Comparison of ENCODE assay signal across 1 cellular context in the genomic region with DNA sequence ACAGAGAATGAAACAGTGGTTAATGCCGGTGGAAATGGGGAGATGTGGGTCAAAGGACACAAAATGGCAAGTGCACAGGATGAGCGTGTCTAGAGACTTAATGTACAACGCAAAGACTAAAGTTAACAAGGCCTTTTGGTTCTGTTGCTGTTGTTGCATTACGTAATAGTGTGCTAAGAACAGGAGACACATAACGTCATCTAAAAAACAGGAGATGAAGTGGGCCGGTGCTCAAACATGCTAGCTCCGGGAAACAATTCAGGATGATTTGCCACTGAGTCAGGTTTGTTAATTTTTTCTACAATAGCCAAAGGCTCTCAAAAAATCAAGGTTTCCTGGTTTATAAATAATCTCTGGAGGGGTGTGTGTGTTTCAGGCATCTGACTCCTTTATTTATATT.
TF ChIP-seq lines count a peak whose summit lies in the region.

No MANE protein-coding gene starts in this region.

TF ChIP-seq in HepG2, 621 proteins besides CTCF, POLR2A, EP300 and RAD21 (continued from another document and continues in another):
- no peak for TF ChIP-seq HHEX (CRISPR knock-in tag; IDR thresholded peaks at IDR 0.05)
- TF ChIP-seq ZNF24 (IDR thresholded peaks at IDR 0.05) = no peak
- TF ChIP-seq TBL1XR1 (IDR thresholded peaks at IDR 0.05; ENCODE audit: borderline replicate concordance, low read length, partially characterized antibody) = no peak
- TF ChIP-seq ERF (CRISPR knock-in tag; IDR thresholded peaks at IDR 0.05) = no peak
- no peak for TF ChIP-seq GTF3A (CRISPR knock-in tag; conservative IDR thresholded peaks at IDR 0.05)
- TF ChIP-seq ZNF777 (CRISPR knock-in tag; IDR thresholded peaks at IDR 0.05) = no peak
- no peak for TF ChIP-seq ZNF629 (CRISPR knock-in tag; conservative IDR thresholded peaks at IDR 0.05)
- no peak for TF ChIP-seq MAF1 (CRISPR knock-in tag; IDR thresholded peaks at IDR 0.05; ENCODE audit: borderline replicate concordance)
- TF ChIP-seq ZNF883 (CRISPR knock-in tag; IDR thresholded peaks at IDR 0.05; ENCODE audit: not compliant biosample characterization) = no peak
- no peak for TF ChIP-seq ZNF652 (CRISPR knock-in tag; IDR thresholded peaks at IDR 0.05; ENCODE audit: borderline replicate concordance, low read depth)
- no peak for TF ChIP-seq RBAK (CRISPR knock-in tag; IDR thresholded peaks at IDR 0.05)
- TF ChIP-seq TRIM22 (IDR thresholded peaks at IDR 0.05) = no peak
- TF ChIP-seq PRDM10 (CRISPR knock-in tag; IDR thresholded peaks at IDR 0.05; ENCODE audit: low read depth) = no peak
- no peak for TF ChIP-seq ZZZ3 (CRISPR knock-in tag; IDR thresholded peaks at IDR 0.05; ENCODE audit: borderline replicate concordance)
- TF ChIP-seq ZNF850 (CRISPR knock-in tag; conservative IDR thresholded peaks at IDR 0.05) = no peak
- no peak for TF ChIP-seq ZNF407 (CRISPR knock-in tag; IDR thresholded peaks at IDR 0.05; ENCODE audit: not compliant biosample characterization)
- TF ChIP-seq MAZ (IDR thresholded peaks at IDR 0.05; ENCODE audit: borderline replicate concordance, low read depth, low read length) = no peak
- TF ChIP-seq MAZ (CRISPR knock-in tag; IDR thresholded peaks at IDR 0.05; ENCODE audit: low read depth) = no peak
- TF ChIP-seq ZSCAN12 (CRISPR knock-in tag; IDR thresholded peaks at IDR 0.05) = no peak
- TF ChIP-seq SOX13 (IDR thresholded peaks at IDR 0.05) = no peak
- TF ChIP-seq SOX13 (CRISPR knock-in tag; conservative IDR thresholded peaks at IDR 0.05 in 1 of 2, IDR thresholded peaks at IDR 0.05 in 1 of 2) = peak in 1 of 2 experiments; percentile 76; a peak in 1 of 4 replicates
- peak; percentile 61 for TF ChIP-seq FOSL2 (CRISPR knock-in tag; IDR thresholded peaks at IDR 0.05)
- TF ChIP-seq ZBTB21 (CRISPR knock-in tag; IDR thresholded peaks at IDR 0.05) = 0 out of 2 replicates have a peak, but pooled peaks have one; percentile 32
- TF ChIP-seq ZSCAN30 (CRISPR knock-in tag; IDR thresholded peaks at IDR 0.05) = no peak
- no peak for TF ChIP-seq SNAPC4 (CRISPR knock-in tag; IDR thresholded peaks at IDR 0.05)
- TF ChIP-seq TEAD2 (CRISPR knock-in tag; IDR thresholded peaks at IDR 0.05) = no peak
- TF ChIP-seq AKAP8 (CRISPR knock-in tag; IDR thresholded peaks at IDR 0.05) = no peak
- no peak for TF ChIP-seq ZNF414 (CRISPR knock-in tag; IDR thresholded peaks at IDR 0.05)
- no peak for TF ChIP-seq SALL2 (CRISPR knock-in tag; IDR thresholded peaks at IDR 0.05)
- TF ChIP-seq MED13 (CRISPR knock-in tag; IDR thresholded peaks at IDR 0.05) = no peak
- no peak for TF ChIP-seq E2F5 (CRISPR knock-in tag; conservative IDR thresholded peaks at IDR 0.05)
- no peak for TF ChIP-seq ETV6 (CRISPR knock-in tag; conservative IDR thresholded peaks at IDR 0.05)
- TF ChIP-seq NFIC (IDR thresholded peaks at IDR 0.05; ENCODE audit: low read length) = no peak
- TF ChIP-seq TAF1 (CRISPR knock-in tag; IDR thresholded peaks at IDR 0.05) = no peak
- TF ChIP-seq, protein P1, sequence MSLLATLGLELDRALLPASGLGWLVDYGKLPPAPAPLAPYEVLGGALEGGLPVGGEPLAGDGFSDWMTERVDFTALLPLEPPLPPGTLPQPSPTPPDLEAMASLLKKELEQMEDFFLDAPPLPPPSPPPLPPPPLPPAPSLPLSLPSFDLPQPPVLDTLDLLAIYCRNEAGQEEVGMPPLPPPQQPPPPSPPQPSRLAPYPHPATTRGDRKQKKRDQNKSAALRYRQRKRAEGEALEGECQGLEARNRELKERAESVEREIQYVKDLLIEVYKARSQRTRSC (CRISPR knock-in tag; IDR thresholded peaks at IDR 0.05; ENCODE audit: low read depth) = no peak
- peak; percentile 56 for TF ChIP-seq BCL6 (CRISPR knock-in tag; IDR thresholded peaks at IDR 0.05)
